8 cellular contexts compared by ENCODE assay signal in genomic region chr15:72230197-72231065, GRCh38. TPM values are rescaled to one million over a fixed set of nuclear protein-coding genes. Genes with fewer than 3 reads are reported as not detected.
DNase-seq lines count a peak whose midpoint lies in the region; ATAC-seq and TF ChIP-seq lines count a peak whose summit lies in the region.

No MANE protein-coding gene starts in this region.

- CTCF ChIA-PET in CD8-positive, alpha-beta memory T cell (lab: Charles Lee) = interaction anchor here (0.9 to 5.0 kb wide), 4 partner anchors 12 to 43 kb away, joined by 3 to 51 read pairs (median 8); partner anchors contain the start of gene GRAMD2A
- CTCF ChIA-PET in OCI-LY7 (lab: Charles Lee; ENCODE audit: unreplicated experiment) = no interaction called here

- H3K4me3 Mint-ChIP-seq in CD8-positive, alpha-beta memory T cell = peak overlapping the region; percentile 95 to 99 (median 98)
- peak overlapping the region; percentile 98 for H3K4me3 Mint-ChIP-seq in activated T-cell treated with anti-CD3 and anti-CD28 coated beads, Interleukin-2, amount 50 U/mL, for 4 hours

- peaks cover 0 to 1% of the 10 kb centered on the region in 2 donors for H3K27me3 Mint-ChIP-seq in CD8-positive, alpha-beta memory T cell
- no peaks in the 10 kb centered on the region for H3K27me3 Mint-ChIP-seq in activated T-cell treated with anti-CD3 and anti-CD28 coated beads, Interleukin-2, amount 50 U/mL, for 4 hours (ENCODE audit: low read depth)

- H3K9ac ChIP-seq in mucosa of stomach (ENCODE audit: low read length) = peak overlapping the region; percentile 79

- H3K36me3 Mint-ChIP-seq in CD8-positive, alpha-beta memory T cell = peaks cover 0 to 16% (median 0%) of the 10 kb centered on the region in 3 donors
- peaks cover 26% of the 10 kb centered on the region for H3K36me3 Mint-ChIP-seq in activated T-cell treated with anti-CD3 and anti-CD28 coated beads, Interleukin-2, amount 50 U/mL, for 4 hours (ENCODE audit: insufficient read depth)

- BruUV-seq in OCI-LY7 (replicated peaks; lab: Mats Ljungman, UMichigan) = no TSS peak

- POLR2A ChIA-PET in CD8-positive, alpha-beta memory T cell (lab: Charles Lee) = interaction anchor here (0.5 to 2.6 kb wide), 4 partner anchors 11 to 232 kb away, joined by 3 to 9 read pairs (median 5); partner anchors contain the start of gene HEXA
- POLR2A ChIA-PET in OCI-LY7 (lab: Charles Lee) = interaction anchor here (1.1 kb wide), 1 partner anchor 43 kb away, joined by 5 read pairs; no protein-coding TSS in a partner anchor

- peaks cover 63% of the 10 kb centered on the region for H3K79me2 ChIP-seq in OCI-LY7 (ENCODE audit: insufficient read depth, low read depth, low read length)

- H3K9me3 ChIP-seq in CD8-positive, alpha-beta memory T cell (ENCODE audit: low read length) = no peaks in the 10 kb centered on the region
- H3K9me3 ChIP-seq in OCI-LY7 (ENCODE audit: low read length) (no peaks in the 10 kb centered on the region), mucosa of stomach (ENCODE audit: control insufficient read depth, low read length) (no peaks in the 10 kb centered on the region)

- peaks cover 52 to 58% (median 54%) of the 10 kb centered on the region in 3 donors for H3K4me1 Mint-ChIP-seq in CD8-positive, alpha-beta memory T cell
- peaks cover 42% of the 10 kb centered on the region for H3K4me1 Mint-ChIP-seq in activated T-cell treated with anti-CD3 and anti-CD28 coated beads, Interleukin-2, amount 50 U/mL, for 4 hours (ENCODE audit: low read depth)

- H3K9me3 Mint-ChIP-seq in CD8-positive, alpha-beta memory T cell = no peaks in the 10 kb centered on the region
- H3K9me3 Mint-ChIP-seq in activated T-cell treated with anti-CD3 and anti-CD28 coated beads, Interleukin-2, amount 50 U/mL, for 4 hours = no peaks in the 10 kb centered on the region

- no peaks in the 10 kb centered on the region for H3K36me3 ChIP-seq in CD8-positive, alpha-beta memory T cell (ENCODE audit: insufficient read depth, low read length)
- H3K36me3 ChIP-seq in OCI-LY7 (ENCODE audit: insufficient read depth, low read length) (peaks cover 48% of the 10 kb centered on the region), mucosa of stomach (ENCODE audit: control insufficient read depth, insufficient read depth, low read length) (no peaks in the 10 kb centered on the region)

- no peaks in the 10 kb centered on the region for H3K27me3 ChIP-seq in CD8-positive, alpha-beta memory T cell (ENCODE audit: insufficient read depth, low read length, poor library complexity, severe bottlenecking)
- no peaks in the 10 kb centered on the region for H3K27me3 ChIP-seq in mucosa of stomach (ENCODE audit: control insufficient read depth, insufficient read depth, low read length)

- H4K20me1 ChIP-seq in OCI-LY7 (ENCODE audit: insufficient read depth, low read length) = peaks cover 22% of the 10 kb centered on the region

- peaks cover 51% of the 10 kb centered on the region for H3K4me1 ChIP-seq in CD8-positive, alpha-beta memory T cell (ENCODE audit: insufficient read depth, low read length)
- H3K4me1 ChIP-seq in OCI-LY7 (ENCODE audit: insufficient read depth, low read length, poor library complexity, severe bottlenecking) (peaks cover 40% of the 10 kb centered on the region), mucosa of stomach (ENCODE audit: control insufficient read depth, insufficient read depth, low read length) (peaks cover 41% of the 10 kb centered on the region)

- H3K4me2 ChIP-seq in OCI-LY7 (ENCODE audit: low read length) = peak overlapping the region; percentile 82

- peak overlapping the region; percentile 86 for H3K27ac ChIP-seq in CD8-positive, alpha-beta memory T cell (ENCODE audit: low read depth, low read length)
- peak overlapping the region; percentile 86 for H3K27ac ChIP-seq in OCI-LY7 (ENCODE audit: low read depth, low read length, poor library complexity, severe bottlenecking)

- DNase-seq in CD8-positive, alpha-beta memory T cell = peak; percentile 47 to 76 (median 52)
- DNase-seq in HT1080 (ENCODE audit: low read depth) = peak; percentile 81
- DNase-seq in OCI-LY7 (ENCODE audit: low spot score) = peak; percentile 83
- DNase-seq in activated T-cell treated with anti-CD3 and anti-CD28 coated beads, Interleukin-2, amount 50 U/mL, for 4 hours = peak; percentile 73
- peak; percentile 73 for DNase-seq in stimulated activated CD8-positive, alpha-beta memory T cell treated with anti-CD3 and anti-CD28 coated beads, Interleukin-7, amount 100 ng/mL, for 24 hours (ENCODE audit: low read depth)

- intact Hi-C loops in OCI-LY7 (cut with micrococcal nuclease; ENCODE audit: unreplicated experiment) = loop anchor here (1.0 to 5.0 kb wide), 4 partner anchors 32 to 1762 kb away; partner anchors contain the start of genes ARIH1, PARP6, PML and STOML1

- peak; percentile 2 for ATAC-seq in activated T-cell treated with anti-CD3 and anti-CD28 coated beads, Interleukin-2, amount 50 U/mL, for 4 hours
- ATAC-seq in esophagus mucosa = peak; percentile 49
- ATAC-seq in HG03095 (IDR thresholded peaks at IDR 0.05; ENCODE audit: unreplicated experiment) = no peak

- H3K9me2 ChIP-seq in OCI-LY7 (ENCODE audit: insufficient read depth, low read length) = no peaks in the 10 kb centered on the region

- no peak overlapping the region for H2AFZ ChIP-seq in OCI-LY7 (ENCODE audit: low read length)

- peak overlapping the region; percentile 89 to 100 (median 96) for H3K27ac Mint-ChIP-seq in CD8-positive, alpha-beta memory T cell

- peak overlapping the region; percentile 63 for H3K4me3 ChIP-seq in CD8-positive, alpha-beta memory T cell (ENCODE audit: low read length)
- H3K4me3 ChIP-seq in OCI-LY7 (ENCODE audit: low read depth, low read length, poor library complexity, severe bottlenecking) (peak overlapping the region; percentile 89), mucosa of stomach (ENCODE audit: low read length) (peak overlapping the region; percentile 67)

- TF ChIP-seq CTCF in OCI-LY7 (conservative IDR thresholded peaks at IDR 0.05; ENCODE audit: low read length) = no peak

RNA-seq across cellular contexts. Expression of gene PKM, which starts 0.6 kb away (rescaled TPM):
- total RNA-seq in CD8-positive, alpha-beta memory T cell = 1,000 to 10,000 TPM; 2,146 to 2,187 TPM
- polyA plus RNA-seq in CD8-positive, alpha-beta memory T cell = 337 TPM
- 2,547 and 2,922 TPM in 2 replicates for total RNA-seq in HT1080 (2014; rRNA removed; shearing (Covaris generic))
- polyA plus RNA-seq in HT1080 (2015; cell fraction: cytosol; rRNA removed) = 2,130 and 2,166 TPM in 2 replicates
- 4,384 and 4,479 TPM in 2 replicates for polyA plus RNA-seq in HT1080 (2015; cell fraction: nucleus; rRNA removed)
- 861 and 917 TPM in 2 replicates for total RNA-seq in OCI-LY7 (2014; rRNA removed; shearing (Covaris generic))
- 791 and 1,131 TPM in 2 replicates for total RNA-seq in OCI-LY7 (2022)
- total RNA-seq in activated T-cell treated with anti-CD3 and anti-CD28 coated beads, Interleukin-2, amount 50 U/mL, for 4 hours = 1,000 to 10,000 TPM; 2,397 to 2,519 (median 2,398) TPM
- 1,103 TPM for total RNA-seq in esophagus mucosa

RNA-seq across cellular contexts. Expression of gene GRAMD2A, which starts 32.8 kb away (rescaled TPM):
- not detected for total RNA-seq in CD8-positive, alpha-beta memory T cell
- polyA plus RNA-seq in CD8-positive, alpha-beta memory T cell = not detected
- total RNA-seq in HT1080 (2014; rRNA removed; shearing (Covaris generic)) = not detected in 2 replicates
- 0.22 TPM in 1 of 2 replicates, not detected in the other for polyA plus RNA-seq in HT1080 (2015; cell fraction: cytosol; rRNA removed)
- polyA plus RNA-seq in HT1080 (2015; cell fraction: nucleus; rRNA removed) = not detected in 2 replicates
- total RNA-seq in OCI-LY7 (2014; rRNA removed; shearing (Covaris generic)) = not detected in 2 replicates
- total RNA-seq in OCI-LY7 (2022) = not detected in 2 replicates
- total RNA-seq in activated T-cell treated with anti-CD3 and anti-CD28 coated beads, Interleukin-2, amount 50 U/mL, for 4 hours = not detected
- total RNA-seq in esophagus mucosa = 4.0 TPM

RNA-seq across cellular contexts. Expression of gene PARP6, which starts 41.9 kb away (rescaled TPM):
- 10 to 100 TPM; 59.4 to 63.9 TPM for total RNA-seq in CD8-positive, alpha-beta memory T cell
- polyA plus RNA-seq in CD8-positive, alpha-beta memory T cell = 30.0 TPM
- 21.9 and 27.4 TPM in 2 replicates for total RNA-seq in HT1080 (2014; rRNA removed; shearing (Covaris generic))
- 13.7 and 17.2 TPM in 2 replicates for polyA plus RNA-seq in HT1080 (2015; cell fraction: cytosol; rRNA removed)
- 102 and 116 TPM in 2 replicates for polyA plus RNA-seq in HT1080 (2015; cell fraction: nucleus; rRNA removed)
- total RNA-seq in OCI-LY7 (2014; rRNA removed; shearing (Covaris generic)) = 53.6 and 58.3 TPM in 2 replicates
- total RNA-seq in OCI-LY7 (2022) (73.3 and 85.4 TPM in 2 replicates), esophagus mucosa (32.6 TPM)
- total RNA-seq in activated T-cell treated with anti-CD3 and anti-CD28 coated beads, Interleukin-2, amount 50 U/mL, for 4 hours = 10 to 100 TPM; 62.9 to 63.2 (median 62.9) TPM
